ENCODE assay signal across 24 cellular contexts in genomic region chr5:135592312-135593045, GRCh38. TPM values are rescaled to one million over a fixed set of nuclear protein-coding genes. Genes with fewer than 3 reads are reported as not detected.
"Had no signal": no experiment of that assay in that cellular context is flagged by ENCODE, and none has a peak within 500 bp of the region (broad histone marks: within the 10 kb centered on the region; RNA-seq: fewer than 3 reads in every experiment).

No MANE protein-coding gene starts in this region.

- H3K27ac Mint-ChIP-seq: endodermal cell, type B pancreatic cell had no signal

- H3K36me3 ChIP-seq: colonic mucosa, right atrium auricular region, sigmoid colon, stomach, vagina had no signal

- H2AFZ ChIP-seq: hepatocyte had no signal

- H3K4me1 Mint-ChIP-seq: endodermal cell had no signal

- H3K4me3 Mint-ChIP-seq: endodermal cell; naive thymus-derived CD8-positive, alpha-beta T cell; type B pancreatic cell had no signal

- H3K9me3 Mint-ChIP-seq: endodermal cell; naive thymus-derived CD8-positive, alpha-beta T cell had no signal

- H3K79me2 ChIP-seq: hepatocyte had no signal

- H3K27me3 ChIP-seq: colonic mucosa, right atrium auricular region, sigmoid colon, vagina had no signal

- H3K27ac ChIP-seq: colonic mucosa, hepatocyte, right atrium auricular region, sigmoid colon, skin epidermis, stomach, vagina had no signal

- H3K36me3 Mint-ChIP-seq: naive thymus-derived CD8-positive, alpha-beta T cell had no signal

- FAIRE-seq: endothelial cell of umbilical vein had no signal

- H3K4me3 ChIP-seq: colonic mucosa, hepatocyte, right atrium auricular region, sigmoid colon, skin epidermis, stomach, vagina had no signal

- ATAC-seq: left lobe of liver; naive thymus-derived CD8-positive, alpha-beta T cell had no signal

- DNase-seq: colonic mucosa; effector CD4-positive, alpha-beta T cell; endodermal cell; foreskin melanocyte; mammary epithelial cell; naive thymus-derived CD8-positive, alpha-beta T cell; sigmoid colon; stimulated activated CD4-positive, alpha-beta T cell treated with anti-CD3 and anti-CD28 coated beads, Interleukin-12 subunit alpha, Interleukin-12 subunit beta, amount 100 ng/mL, for 4 hours; stimulated activated naive CD4-positive, alpha-beta T cell; stomach; substantia nigra had no signal

- H3K4me1 ChIP-seq: colonic mucosa, right atrium auricular region, sigmoid colon, stomach, vagina had no signal

- H3K9me3 ChIP-seq: colonic mucosa, right atrium auricular region, vagina had no signal

- H3K4me2 ChIP-seq: hepatocyte had no signal

RNA-seq across cellular contexts. Expression of gene CXCL14, which starts 13.7 kb away (rescaled TPM):
- total RNA-seq: dermis microvascular lymphatic vessel endothelial cell; endothelial cell of umbilical vein; mononuclear cell; naive thymus-derived CD8-positive, alpha-beta T cell had no signal
- polyA plus RNA-seq: endothelial cell of umbilical vein; naive thymus-derived CD8-positive, alpha-beta T cell; neural cell had no signal

RNA-seq across cellular contexts. Expression of gene NEUROG1, which starts 56.7 kb away (rescaled TPM):
- total RNA-seq: colonic mucosa; dermis microvascular lymphatic vessel endothelial cell; endodermal cell; endothelial cell of umbilical vein; hepatocyte; left lobe of liver; lower leg skin; mammary epithelial cell; mesenteric fat pad; mononuclear cell; naive thymus-derived CD8-positive, alpha-beta T cell; osteocyte; right atrium auricular region; sigmoid colon; stomach; vagina had no signal
- polyA plus RNA-seq: endothelial cell of umbilical vein; hepatocyte; mammary epithelial cell; naive thymus-derived CD8-positive, alpha-beta T cell; neural cell; sigmoid colon; stomach had no signal
